In the genomic region with DNA sequence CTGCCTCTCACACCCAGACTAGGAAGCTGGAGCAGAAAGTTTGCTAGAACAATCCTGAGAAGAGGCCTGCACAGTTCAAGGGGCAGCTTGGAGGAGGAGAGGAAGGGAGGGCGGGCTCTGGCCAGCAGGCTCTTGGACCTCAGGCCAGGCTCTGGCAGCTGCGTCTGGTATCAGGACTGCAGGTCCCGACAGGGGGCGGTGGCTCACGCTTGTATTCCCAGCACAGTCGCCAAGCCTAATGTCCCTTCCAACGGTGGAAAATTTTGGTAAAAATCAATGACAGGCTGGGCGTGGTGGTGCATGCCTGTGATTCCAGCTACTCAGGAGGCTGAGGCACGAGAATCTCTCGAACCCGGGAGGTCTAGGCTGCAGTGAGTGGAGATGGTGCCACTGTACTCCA, we compare ENCODE assay signal across 1 cellular context.
A peak's percentile ranks its signal among the peaks of the same experiment; 100 is the strongest.
TF ChIP-seq lines count a peak whose summit lies in the region.
"Not testable (repeated sequence)": the region's sequence is repeated elsewhere in the genome, so short reads cannot be mapped to it uniquely, and the experiment has no call there.

No MANE protein-coding gene starts in this region.

TF ChIP-seq in HepG2, 621 proteins besides CTCF, POLR2A, EP300 and RAD21 (continued from another document):
- TF ChIP-seq, protein P1, sequence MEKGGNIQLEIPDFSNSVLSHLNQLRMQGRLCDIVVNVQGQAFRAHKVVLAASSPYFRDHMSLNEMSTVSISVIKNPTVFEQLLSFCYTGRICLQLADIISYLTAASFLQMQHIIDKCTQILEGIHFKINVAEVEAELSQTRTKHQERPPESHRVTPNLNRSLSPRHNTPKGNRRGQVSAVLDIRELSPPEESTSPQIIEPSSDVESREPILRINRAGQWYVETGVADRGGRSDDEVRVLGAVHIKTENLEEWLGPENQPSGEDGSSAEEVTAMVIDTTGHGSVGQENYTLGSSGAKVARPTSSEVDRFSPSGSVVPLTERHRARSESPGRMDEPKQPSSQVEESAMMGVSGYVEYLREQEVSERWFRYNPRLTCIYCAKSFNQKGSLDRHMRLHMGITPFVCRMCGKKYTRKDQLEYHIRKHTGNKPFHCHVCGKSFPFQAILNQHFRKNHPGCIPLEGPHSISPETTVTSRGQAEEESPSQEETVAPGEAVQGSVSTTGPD (CRISPR knock-in tag; IDR thresholded peaks at IDR 0.05), result peak; percentile 78
- TF ChIP-seq XRCC5 (optimal IDR thresholded peaks at IDR 0.05; ENCODE audit: low read length) (peak; percentile 61), LCORL (CRISPR knock-in tag; IDR thresholded peaks at IDR 0.05) (peak; percentile 74), ZNF777 (CRISPR knock-in tag; IDR thresholded peaks at IDR 0.05) (peak; percentile 32; the same call in 1 of the 2 replicates), TGIF2 (CRISPR knock-in tag; IDR thresholded peaks at IDR 0.05) (0 out of 2 replicates have a peak, but pooled peaks have one; percentile 7), ERF (CRISPR knock-in tag; IDR thresholded peaks at IDR 0.05) (peak; percentile 12; the same call in 1 of the 2 replicates), ZSCAN31 (CRISPR knock-in tag; IDR thresholded peaks at IDR 0.05; ENCODE audit: low read depth) (peak; percentile 59; the same call in 1 of the 2 replicates), NFKB2 (CRISPR knock-in tag; IDR thresholded peaks at IDR 0.05; ENCODE audit: borderline replicate concordance) (peak; percentile 28; the same call in 1 of the 2 replicates), MED1 (CRISPR knock-in tag; IDR thresholded peaks at IDR 0.05) (peak; percentile 23; the same call in 1 of the 2 replicates), TEAD3 (CRISPR knock-in tag; optimal IDR thresholded peaks at IDR 0.05; ENCODE audit: borderline replicate concordance) (peak; percentile 57), ZFY (CRISPR knock-in tag; IDR thresholded peaks at IDR 0.05) (0 out of 2 replicates have a peak, but pooled peaks have one; percentile 15), ADNP (CRISPR knock-in tag; IDR thresholded peaks at IDR 0.05) (peak; percentile 16; the same call in 1 of the 2 replicates), ZNF772 (CRISPR knock-in tag; IDR thresholded peaks at IDR 0.05) (0 out of 2 replicates have a peak, but pooled peaks have one; percentile 35), GABPA (CRISPR knock-in tag; IDR thresholded peaks at IDR 0.05; ENCODE audit: low read depth) (0 out of 2 replicates have a peak, but pooled peaks have one; percentile 16), ZNF121 (CRISPR knock-in tag; IDR thresholded peaks at IDR 0.05) (0 out of 2 replicates have a peak, but pooled peaks have one; percentile 51), ONECUT2 (CRISPR knock-in tag; IDR thresholded peaks at IDR 0.05) (peak; percentile 91), ZMYM4 (CRISPR knock-in tag; IDR thresholded peaks at IDR 0.05) (peak; percentile 27; the same call in 1 of the 2 replicates), TBX2 (CRISPR knock-in tag; IDR thresholded peaks at IDR 0.05; ENCODE audit: borderline replicate concordance) (peak; percentile 39; the same call in 1 of the 2 replicates), KLF12 (CRISPR knock-in tag; IDR thresholded peaks at IDR 0.05; ENCODE audit: borderline replicate concordance) (0 out of 2 replicates have a peak, but pooled peaks have one; percentile 38), SALL1 (CRISPR knock-in tag; IDR thresholded peaks at IDR 0.05) (peak; percentile 20; the same call in 1 of the 2 replicates), BCL6 (CRISPR knock-in tag; IDR thresholded peaks at IDR 0.05) (0 out of 2 replicates have a peak, but pooled peaks have one; percentile 11), STAG1 (CRISPR knock-in tag; IDR thresholded peaks at IDR 0.05) (peak; percentile 49), CCDC6 (CRISPR knock-in tag; IDR thresholded peaks at IDR 0.05) (peak; percentile 64; the same call in 1 of the 2 replicates), POGZ (CRISPR knock-in tag; IDR thresholded peaks at IDR 0.05) (0 out of 2 replicates have a peak, but pooled peaks have one; percentile 4)
- TF ChIP-seq, protein P2, sequence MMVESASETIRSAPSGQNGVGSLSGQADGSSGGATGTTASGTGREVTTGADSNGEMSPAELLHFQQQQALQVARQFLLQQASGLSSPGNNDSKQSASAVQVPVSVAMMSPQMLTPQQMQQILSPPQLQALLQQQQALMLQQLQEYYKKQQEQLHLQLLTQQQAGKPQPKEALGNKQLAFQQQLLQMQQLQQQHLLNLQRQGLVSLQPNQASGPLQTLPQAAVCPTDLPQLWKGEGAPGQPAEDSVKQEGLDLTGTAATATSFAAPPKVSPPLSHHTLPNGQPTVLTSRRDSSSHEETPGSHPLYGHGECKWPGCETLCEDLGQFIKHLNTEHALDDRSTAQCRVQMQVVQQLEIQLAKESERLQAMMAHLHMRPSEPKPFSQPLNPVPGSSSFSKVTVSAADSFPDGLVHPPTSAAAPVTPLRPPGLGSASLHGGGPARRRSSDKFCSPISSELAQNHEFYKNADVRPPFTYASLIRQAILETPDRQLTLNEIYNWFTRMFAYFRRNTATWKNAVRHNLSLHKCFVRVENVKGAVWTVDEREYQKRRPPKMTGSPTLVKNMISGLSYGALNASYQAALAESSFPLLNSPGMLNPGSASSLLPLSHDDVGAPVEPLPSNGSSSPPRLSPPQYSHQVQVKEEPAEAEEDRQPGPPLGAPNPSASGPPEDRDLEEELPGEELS (CRISPR knock-in tag; IDR thresholded peaks at IDR 0.05), result peak; percentile 51
- TF ChIP-seq LCORL (IDR thresholded peaks at IDR 0.05); GABPA (IDR thresholded peaks at IDR 0.05; ENCODE audit: low read depth, low read length): not testable (repeated sequence)
- TF ChIP-seq, protein P3, sequence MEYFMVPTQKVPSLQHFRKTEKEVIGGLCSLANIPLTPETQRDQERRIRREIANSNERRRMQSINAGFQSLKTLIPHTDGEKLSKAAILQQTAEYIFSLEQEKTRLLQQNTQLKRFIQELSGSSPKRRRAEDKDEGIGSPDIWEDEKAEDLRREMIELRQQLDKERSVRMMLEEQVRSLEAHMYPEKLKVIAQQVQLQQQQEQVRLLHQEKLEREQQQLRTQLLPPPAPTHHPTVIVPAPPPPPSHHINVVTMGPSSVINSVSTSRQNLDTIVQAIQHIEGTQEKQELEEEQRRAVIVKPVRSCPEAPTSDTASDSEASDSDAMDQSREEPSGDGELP (IDR thresholded peaks at IDR 0.05; ENCODE audit: borderline replicate concordance, low read depth), result peak; percentile 45; the same call in 1 of the 2 replicates
- TF ChIP-seq, protein P4, sequence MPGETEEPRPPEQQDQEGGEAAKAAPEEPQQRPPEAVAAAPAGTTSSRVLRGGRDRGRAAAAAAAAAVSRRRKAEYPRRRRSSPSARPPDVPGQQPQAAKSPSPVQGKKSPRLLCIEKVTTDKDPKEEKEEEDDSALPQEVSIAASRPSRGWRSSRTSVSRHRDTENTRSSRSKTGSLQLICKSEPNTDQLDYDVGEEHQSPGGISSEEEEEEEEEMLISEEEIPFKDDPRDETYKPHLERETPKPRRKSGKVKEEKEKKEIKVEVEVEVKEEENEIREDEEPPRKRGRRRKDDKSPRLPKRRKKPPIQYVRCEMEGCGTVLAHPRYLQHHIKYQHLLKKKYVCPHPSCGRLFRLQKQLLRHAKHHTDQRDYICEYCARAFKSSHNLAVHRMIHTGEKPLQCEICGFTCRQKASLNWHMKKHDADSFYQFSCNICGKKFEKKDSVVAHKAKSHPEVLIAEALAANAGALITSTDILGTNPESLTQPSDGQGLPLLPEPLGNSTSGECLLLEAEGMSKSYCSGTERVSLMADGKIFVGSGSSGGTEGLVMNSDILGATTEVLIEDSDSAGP (CRISPR knock-in tag; IDR thresholded peaks at IDR 0.05; ENCODE audit: borderline replicate concordance), result peak; percentile 50; the same call in 1 of the 2 replicates
- TF ChIP-seq, protein P5, sequence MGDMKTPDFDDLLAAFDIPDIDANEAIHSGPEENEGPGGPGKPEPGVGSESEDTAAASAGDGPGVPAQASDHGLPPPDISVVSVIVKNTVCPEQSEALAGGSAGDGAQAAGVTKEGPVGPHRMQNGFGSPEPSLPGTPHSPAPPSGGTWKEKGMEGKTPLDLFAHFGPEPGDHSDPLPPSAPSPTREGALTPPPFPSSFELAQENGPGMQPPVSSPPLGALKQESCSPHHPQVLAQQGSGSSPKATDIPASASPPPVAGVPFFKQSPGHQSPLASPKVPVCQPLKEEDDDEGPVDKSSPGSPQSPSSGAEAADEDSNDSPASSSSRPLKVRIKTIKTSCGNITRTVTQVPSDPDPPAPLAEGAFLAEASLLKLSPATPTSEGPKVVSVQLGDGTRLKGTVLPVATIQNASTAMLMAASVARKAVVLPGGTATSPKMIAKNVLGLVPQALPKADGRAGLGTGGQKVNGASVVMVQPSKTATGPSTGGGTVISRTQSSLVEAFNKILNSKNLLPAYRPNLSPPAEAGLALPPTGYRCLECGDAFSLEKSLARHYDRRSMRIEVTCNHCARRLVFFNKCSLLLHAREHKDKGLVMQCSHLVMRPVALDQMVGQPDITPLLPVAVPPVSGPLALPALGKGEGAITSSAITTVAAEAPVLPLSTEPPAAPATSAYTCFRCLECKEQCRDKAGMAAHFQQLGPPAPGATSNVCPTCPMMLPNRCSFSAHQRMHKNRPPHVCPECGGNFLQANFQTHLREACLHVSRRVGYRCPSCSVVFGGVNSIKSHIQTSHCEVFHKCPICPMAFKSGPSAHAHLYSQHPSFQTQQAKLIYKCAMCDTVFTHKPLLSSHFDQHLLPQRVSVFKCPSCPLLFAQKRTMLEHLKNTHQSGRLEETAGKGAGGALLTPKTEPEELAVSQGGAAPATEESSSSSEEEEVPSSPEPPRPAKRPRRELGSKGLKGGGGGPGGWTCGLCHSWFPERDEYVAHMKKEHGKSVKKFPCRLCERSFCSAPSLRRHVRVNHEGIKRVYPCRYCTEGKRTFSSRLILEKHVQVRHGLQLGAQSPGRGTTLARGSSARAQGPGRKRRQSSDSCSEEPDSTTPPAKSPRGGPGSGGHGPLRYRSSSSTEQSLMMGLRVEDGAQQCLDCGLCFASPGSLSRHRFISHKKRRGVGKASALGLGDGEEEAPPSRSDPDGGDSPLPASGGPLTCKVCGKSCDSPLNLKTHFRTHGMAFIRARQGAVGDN (CRISPR knock-in tag; IDR thresholded peaks at IDR 0.05), result peak; percentile 42; the same call in 1 of the 2 replicates
- TF ChIP-seq, protein P6, sequence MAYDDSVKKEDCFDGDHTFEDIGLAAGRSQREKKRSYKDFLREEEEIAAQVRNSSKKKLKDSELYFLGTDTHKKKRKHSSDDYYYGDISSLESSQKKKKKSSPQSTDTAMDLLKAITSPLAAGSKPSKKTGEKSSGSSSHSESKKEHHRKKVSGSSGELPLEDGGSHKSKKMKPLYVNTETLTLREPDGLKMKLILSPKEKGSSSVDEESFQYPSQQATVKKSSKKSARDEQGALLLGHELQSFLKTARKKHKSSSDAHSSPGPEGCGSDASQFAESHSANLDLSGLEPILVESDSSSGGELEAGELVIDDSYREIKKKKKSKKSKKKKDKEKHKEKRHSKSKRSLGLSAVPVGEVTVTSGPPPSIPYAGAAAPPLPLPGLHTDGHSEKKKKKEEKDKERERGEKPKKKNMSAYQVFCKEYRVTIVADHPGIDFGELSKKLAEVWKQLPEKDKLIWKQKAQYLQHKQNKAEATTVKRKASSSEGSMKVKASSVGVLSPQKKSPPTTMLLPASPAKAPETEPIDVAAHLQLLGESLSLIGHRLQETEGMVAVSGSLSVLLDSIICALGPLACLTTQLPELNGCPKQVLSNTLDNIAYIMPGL (CRISPR knock-in tag; IDR thresholded peaks at IDR 0.05; ENCODE audit: borderline replicate concordance in 1 of 2, low read depth in 1 of 2), result 0 out of 4 replicates have a peak, but pooled peaks of 1 of the 2 experiments have one; percentile 38
- TF ChIP-seq, protein P7, sequence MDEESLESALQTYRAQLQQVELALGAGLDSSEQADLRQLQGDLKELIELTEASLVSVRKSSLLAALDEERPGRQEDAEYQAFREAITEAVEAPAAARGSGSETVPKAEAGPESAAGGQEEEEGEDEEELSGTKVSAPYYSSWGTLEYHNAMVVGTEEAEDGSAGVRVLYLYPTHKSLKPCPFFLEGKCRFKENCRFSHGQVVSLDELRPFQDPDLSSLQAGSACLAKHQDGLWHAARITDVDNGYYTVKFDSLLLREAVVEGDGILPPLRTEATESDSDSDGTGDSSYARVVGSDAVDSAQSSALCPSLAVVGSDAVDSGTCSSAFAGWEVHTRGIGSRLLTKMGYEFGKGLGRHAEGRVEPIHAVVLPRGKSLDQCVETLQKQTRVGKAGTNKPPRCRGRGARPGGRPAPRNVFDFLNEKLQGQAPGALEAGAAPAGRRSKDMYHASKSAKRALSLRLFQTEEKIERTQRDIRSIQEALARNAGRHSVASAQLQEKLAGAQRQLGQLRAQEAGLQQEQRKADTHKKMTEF (CRISPR knock-in tag; IDR thresholded peaks at IDR 0.05), result peak; percentile 34; the same call in 1 of the 2 replicates
TF ChIP-seq in HepG2: peak in this region for 33; not testable (repeated sequence) for 588.
